Comparison of ENCODE assay signal across 1 cellular context in the genomic region with DNA sequence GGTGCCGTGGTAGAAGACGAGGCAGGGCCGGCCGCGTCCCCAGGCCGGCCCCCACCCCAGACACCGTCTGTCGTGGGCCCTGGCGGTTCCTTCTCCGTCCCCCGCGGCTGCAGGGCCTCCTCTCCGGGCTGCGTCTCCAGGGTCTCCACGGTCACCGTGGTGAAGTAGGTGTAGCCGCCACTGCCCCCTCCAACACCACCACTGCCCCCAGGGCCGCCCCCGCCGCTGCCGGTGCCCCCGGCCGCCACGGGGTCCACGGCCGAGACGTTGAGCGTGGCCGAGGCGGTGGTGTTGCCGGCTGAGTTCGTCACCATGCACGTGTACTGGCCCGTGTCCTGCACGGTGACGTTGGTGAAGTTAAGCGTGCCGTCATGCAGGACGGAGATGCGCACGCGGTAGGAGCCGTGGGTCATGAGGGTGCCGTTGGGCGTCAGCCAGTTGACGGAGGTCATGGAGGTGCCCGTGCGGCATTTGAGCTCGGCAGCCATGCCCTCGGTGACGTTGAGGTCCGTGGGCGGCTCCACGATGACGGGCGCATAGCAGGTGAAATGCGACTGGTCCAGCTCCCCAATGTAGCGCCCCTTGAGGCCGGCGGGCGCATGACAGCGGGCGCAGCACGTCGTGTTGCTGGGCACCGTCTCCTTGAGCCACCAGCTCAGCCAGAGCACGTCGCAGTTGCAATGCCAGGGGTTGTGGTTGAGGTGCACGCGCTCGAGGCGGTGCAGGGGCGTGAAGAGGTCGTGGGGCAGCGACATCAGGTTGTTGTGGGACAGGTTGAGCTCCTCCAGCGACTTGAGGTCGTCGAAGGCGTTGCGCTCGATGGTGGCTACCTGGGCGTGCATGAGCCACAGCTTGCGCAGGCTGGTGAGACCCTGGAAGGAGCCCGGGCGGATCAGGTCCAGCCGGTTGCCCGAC.
TF ChIP-seq lines count a peak whose summit lies in the region.

No MANE protein-coding gene starts in this region.

TF ChIP-seq in HepG2, 621 proteins besides CTCF, POLR2A, EP300 and RAD21:
- TF ChIP-seq, protein P1, sequence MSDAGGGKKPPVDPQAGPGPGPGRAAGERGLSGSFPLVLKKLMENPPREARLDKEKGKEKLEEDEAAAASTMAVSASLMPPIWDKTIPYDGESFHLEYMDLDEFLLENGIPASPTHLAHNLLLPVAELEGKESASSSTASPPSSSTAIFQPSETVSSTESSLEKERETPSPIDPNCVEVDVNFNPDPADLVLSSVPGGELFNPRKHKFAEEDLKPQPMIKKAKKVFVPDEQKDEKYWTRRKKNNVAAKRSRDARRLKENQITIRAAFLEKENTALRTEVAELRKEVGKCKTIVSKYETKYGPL (CRISPR knock-in tag; IDR thresholded peaks at IDR 0.05) = no peak
- TF ChIP-seq SOX13 (IDR thresholded peaks at IDR 0.05) (no peak), SOX13 (CRISPR knock-in tag; conservative IDR thresholded peaks at IDR 0.05 in 1 of 2, IDR thresholded peaks at IDR 0.05 in 1 of 2) (no peak), ATF1 (CRISPR knock-in tag; IDR thresholded peaks at IDR 0.05) (no peak), ZNF598 (CRISPR knock-in tag; IDR thresholded peaks at IDR 0.05; ENCODE audit: borderline replicate concordance) (no peak), ZNF878 (CRISPR knock-in tag; IDR thresholded peaks at IDR 0.05) (no peak), ZNF20 (CRISPR knock-in tag; IDR thresholded peaks at IDR 0.05) (no peak), HOXA3 (CRISPR knock-in tag; IDR thresholded peaks at IDR 0.05) (0 out of 2 replicates have a peak, but pooled peaks have one; percentile 35), DNMT1 (CRISPR knock-in tag; IDR thresholded peaks at IDR 0.05) (peak; percentile 40; the same call in 1 of the 2 replicates), XRCC5 (optimal IDR thresholded peaks at IDR 0.05; ENCODE audit: low read length) (no peak), GTF3A (CRISPR knock-in tag; conservative IDR thresholded peaks at IDR 0.05) (no peak), MAFG (CRISPR knock-in tag; IDR thresholded peaks at IDR 0.05) (no peak)
- TF ChIP-seq, protein P2, sequence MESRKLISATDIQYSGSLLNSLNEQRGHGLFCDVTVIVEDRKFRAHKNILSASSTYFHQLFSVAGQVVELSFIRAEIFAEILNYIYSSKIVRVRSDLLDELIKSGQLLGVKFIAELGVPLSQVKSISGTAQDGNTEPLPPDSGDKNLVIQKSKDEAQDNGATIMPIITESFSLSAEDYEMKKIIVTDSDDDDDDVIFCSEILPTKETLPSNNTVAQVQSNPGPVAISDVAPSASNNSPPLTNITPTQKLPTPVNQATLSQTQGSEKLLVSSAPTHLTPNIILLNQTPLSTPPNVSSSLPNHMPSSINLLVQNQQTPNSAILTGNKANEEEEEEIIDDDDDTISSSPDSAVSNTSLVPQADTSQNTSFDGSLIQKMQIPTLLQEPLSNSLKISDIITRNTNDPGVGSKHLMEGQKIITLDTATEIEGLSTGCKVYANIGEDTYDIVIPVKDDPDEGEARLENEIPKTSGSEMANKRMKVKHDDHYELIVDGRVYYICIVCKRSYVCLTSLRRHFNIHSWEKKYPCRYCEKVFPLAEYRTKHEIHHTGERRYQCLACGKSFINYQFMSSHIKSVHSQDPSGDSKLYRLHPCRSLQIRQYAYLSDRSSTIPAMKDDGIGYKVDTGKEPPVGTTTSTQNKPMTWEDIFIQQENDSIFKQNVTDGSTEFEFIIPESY (CRISPR knock-in tag; IDR thresholded peaks at IDR 0.05) = peak; percentile 14; the same call in 1 of the 2 replicates
- TF ChIP-seq, protein P3, sequence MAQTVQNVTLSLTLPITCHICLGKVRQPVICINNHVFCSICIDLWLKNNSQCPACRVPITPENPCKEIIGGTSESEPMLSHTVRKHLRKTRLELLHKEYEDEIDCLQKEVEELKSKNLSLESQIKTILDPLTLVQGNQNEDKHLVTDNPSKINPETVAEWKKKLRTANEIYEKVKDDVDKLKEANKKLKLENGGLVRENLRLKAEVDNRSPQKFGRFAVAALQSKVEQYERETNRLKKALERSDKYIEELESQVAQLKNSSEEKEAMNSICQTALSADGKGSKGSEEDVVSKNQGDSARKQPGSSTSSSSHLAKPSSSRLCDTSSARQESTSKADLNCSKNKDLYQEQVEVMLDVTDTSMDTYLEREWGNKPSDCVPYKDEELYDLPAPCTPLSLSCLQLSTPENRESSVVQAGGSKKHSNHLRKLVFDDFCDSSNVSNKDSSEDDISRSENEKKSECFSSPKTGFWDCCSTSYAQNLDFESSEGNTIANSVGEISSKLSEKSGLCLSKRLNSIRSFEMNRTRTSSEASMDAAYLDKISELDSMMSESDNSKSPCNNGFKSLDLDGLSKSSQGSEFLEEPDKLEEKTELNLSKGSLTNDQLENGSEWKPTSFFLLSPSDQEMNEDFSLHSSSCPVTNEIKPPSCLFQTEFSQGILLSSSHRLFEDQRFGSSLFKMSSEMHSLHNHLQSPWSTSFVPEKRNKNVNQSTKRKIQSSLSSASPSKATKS (CRISPR knock-in tag; IDR thresholded peaks at IDR 0.05) = no peak
TF ChIP-seq in HepG2: peak in this region for 3.
